16 cellular contexts compared by ENCODE assay signal in the genomic region with DNA sequence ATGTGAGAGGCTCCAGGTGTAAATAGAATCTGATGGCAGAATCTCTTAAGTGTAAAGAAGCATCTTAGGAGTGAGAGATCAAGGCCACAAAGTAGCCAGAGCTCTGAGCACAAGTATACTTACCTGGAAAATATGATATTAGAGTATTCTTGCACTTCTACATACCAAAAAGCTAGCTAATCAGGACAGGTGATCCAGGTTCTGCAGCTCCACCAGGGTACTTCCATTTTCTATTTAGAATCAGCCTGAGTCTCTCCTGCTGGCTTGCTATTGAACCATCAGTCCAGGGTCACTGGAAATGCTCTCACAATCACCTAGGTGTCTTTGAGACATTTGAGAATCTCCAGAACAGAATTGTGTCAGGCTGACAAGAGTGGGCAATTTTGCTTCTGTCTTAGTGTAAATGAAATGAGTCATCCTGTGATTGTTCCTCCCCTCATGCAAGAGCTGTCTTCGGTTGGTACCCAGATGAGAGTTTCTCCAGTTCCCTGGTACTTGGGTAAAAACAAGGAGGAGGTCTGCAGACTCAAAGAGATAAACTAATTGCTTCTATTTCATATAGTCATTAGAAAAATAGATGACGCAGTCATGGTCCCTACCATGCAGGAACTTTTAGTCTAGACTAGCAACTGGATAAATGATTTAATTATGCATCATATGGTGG. TPM values are rescaled to one million over a fixed set of nuclear protein-coding genes. Genes with fewer than 3 reads are reported as not detected.
DNase-seq lines count a peak whose midpoint lies in the region; FAIRE-seq and TF ChIP-seq lines count a peak whose summit lies in the region.
"Had no signal": no experiment of that assay in that cellular context is flagged by ENCODE, and none has a peak within 500 bp of the region (broad histone marks: within the 10 kb centered on the region; RNA-seq: fewer than 3 reads in every experiment).

No MANE protein-coding gene starts in this region.

- intact Hi-C loops in activated CD4-positive, alpha-beta T cell treated with anti-CD3 and anti-CD28 coated beads, Interleukin-2, amount 10 ng/mL, durations not matched to agents 24 days and 14 days (cut with micrococcal nuclease): no loop called here

- TF ChIP-seq POLR2A in H54 (IDR thresholded peaks at IDR 0.05; ENCODE audit: low read depth, low read length): no peak

- no peak overlapping the region for H3K4me3 Mint-ChIP-seq in activated CD4-positive, alpha-beta T cell treated with anti-CD3 and anti-CD28 coated beads, Interleukin-2, amount 10 ng/mL, durations not matched to agents 24 days and 14 days
- H3K4me3 Mint-ChIP-seq: HFFc6 had no signal

- DNase-seq in H54 (ENCODE audit: insufficient read length, low spot score) (no peak), amniotic epithelial cell (ENCODE audit: low read depth) (peak; percentile 96), fibroblast of pulmonary artery (ENCODE audit: low read depth) (peak; percentile 26), renal cortical epithelial cell (ENCODE audit: low read depth) (peak; percentile 9), EL (no peak), GM10248 (ENCODE audit: extremely low spot score) (no peak)
- DNase-seq in activated CD4-positive, alpha-beta T cell treated with anti-CD3 and anti-CD28 coated beads, Interleukin-2, amount 10 ng/mL, durations not matched to agents 24 days and 14 days: no peak
- DNase-seq: DMS79, H7, HFFc6, NCI-H1048, NCI-H1436 treated with DMSO at 0.1 percent for 48 hours, NCI-H2029 treated with DMSO at 0.1 percent for 48 hours, NCI-H2171 treated with DMSO at 0.1 percent for 48 hours, NCI-H446 treated with DMSO at 0.1 percent for 48 hours had no signal

- no peak overlapping the region for H3K4me3 ChIP-seq in fibroblast of pulmonary artery (replicated peaks; ENCODE audit: low read depth, low read length)

- peaks cover 68% of the 10 kb centered on the region for H3K36me3 Mint-ChIP-seq in activated CD4-positive, alpha-beta T cell treated with anti-CD3 and anti-CD28 coated beads, Interleukin-2, amount 10 ng/mL, durations not matched to agents 24 days and 14 days (ENCODE audit: low read depth)

- POLR2A ChIA-PET in GM10248 (lab: Yijun Ruan, JAX): no interaction called here

- TF ChIP-seq CTCF in fibroblast of pulmonary artery (IDR thresholded peaks at IDR 0.05; ENCODE audit: low read length, missing control alignments) (no peak), GM10248 (IDR thresholded peaks at IDR 0.05; ENCODE audit: control extremely low read depth, extremely low read depth, low read depth, missing control alignments) (no peak)

- H3K27ac Mint-ChIP-seq in activated CD4-positive, alpha-beta T cell treated with anti-CD3 and anti-CD28 coated beads, Interleukin-2, amount 10 ng/mL, durations not matched to agents 24 days and 14 days: no peak overlapping the region
- H3K27ac Mint-ChIP-seq: HFFc6 had no signal

- no peaks in the 10 kb centered on the region for H3K27me3 Mint-ChIP-seq in activated CD4-positive, alpha-beta T cell treated with anti-CD3 and anti-CD28 coated beads, Interleukin-2, amount 10 ng/mL, durations not matched to agents 24 days and 14 days

- CTCF ChIA-PET in GM10248 (lab: Yijun Ruan, JAX): no interaction called here

- peaks cover 18% of the 10 kb centered on the region for H3K9me3 Mint-ChIP-seq in activated CD4-positive, alpha-beta T cell treated with anti-CD3 and anti-CD28 coated beads, Interleukin-2, amount 10 ng/mL, durations not matched to agents 24 days and 14 days
- H3K9me3 Mint-ChIP-seq: HFFc6 had no signal

- FAIRE-seq in H54 (lab: Jason Lieb, UNC): peak; percentile 20
- FAIRE-seq: RCC 7860 had no signal

- peaks cover 2% of the 10 kb centered on the region for H3K4me1 Mint-ChIP-seq in activated CD4-positive, alpha-beta T cell treated with anti-CD3 and anti-CD28 coated beads, Interleukin-2, amount 10 ng/mL, durations not matched to agents 24 days and 14 days

RNA-seq across cellular contexts. Expression of gene ZNF254, which starts 14.6 kb away (rescaled TPM):
- 22.6 and 34.9 TPM in 2 replicates for total RNA-seq in renal cortical epithelial cell
- 10.3 and 10.9 TPM in 2 replicates for total RNA-seq in activated CD4-positive, alpha-beta T cell treated with anti-CD3 and anti-CD28 coated beads, Interleukin-2, amount 10 ng/mL, durations not matched to agents 24 days and 14 days

Comparison
In these comparisons a context has a peak if more than half of its experiments do, and no peak if none do; other contexts are left out.
1. DNase-seq: peak in amniotic epithelial cell (single experiment), fibroblast of pulmonary artery (single experiment) and renal cortical epithelial cell (single experiment); none in H54 (single experiment), activated CD4-positive, alpha-beta T cell treated with anti-CD3 and anti-CD28 coated beads, Interleukin-2, amount 10 ng/mL, durations not matched to agents 24 days and 14 days (single experiment), EL (single experiment) and GM10248 (single experiment).